In genomic region chr12:55705802-55706402, GRCh38 we compare ENCODE assay signal across 8 cellular contexts. TPM values are rescaled to one million over a fixed set of nuclear protein-coding genes. Genes with fewer than 3 reads are reported as not detected.
DNase-seq lines count a peak whose midpoint lies in the region; ATAC-seq and TF ChIP-seq lines count a peak whose summit lies in the region.

No MANE protein-coding gene starts in this region.

- H3K9me3 ChIP-seq in hepatocyte (ENCODE audit: low read depth) (no peaks in the 10 kb centered on the region), suprapubic skin (no peaks in the 10 kb centered on the region)

- peaks cover 20% of the 10 kb centered on the region for H3K27me3 Mint-ChIP-seq in activated CD4-positive, alpha-beta T cell treated with anti-CD3 and anti-CD28 coated beads for 36 hours
- H3K27me3 Mint-ChIP-seq in activated CD4-positive, alpha-beta T cell treated with anti-CD3 and anti-CD28 coated beads, Interleukin-2, amount 10 ng/mL, durations not matched to agents 7 days and 5 days: peaks cover 34% of the 10 kb centered on the region

- H3K4me1 Mint-ChIP-seq in activated CD4-positive, alpha-beta T cell treated with anti-CD3 and anti-CD28 coated beads for 36 hours: peaks cover 18% of the 10 kb centered on the region
- H3K4me1 Mint-ChIP-seq in activated CD4-positive, alpha-beta T cell treated with anti-CD3 and anti-CD28 coated beads, Interleukin-2, amount 10 ng/mL, durations not matched to agents 7 days and 5 days: peaks cover 20% of the 10 kb centered on the region

- 54% methylated on average over 5 of the region's 5 CpGs for WGBS in hepatocyte (ENCODE audit: low lambda C conversion rate, missing lambda C conversion rate)
- WGBS in suprapubic skin: 62% methylated on average over 5 of the region's 5 CpGs

- intact Hi-C loops in activated CD4-positive, alpha-beta T cell treated with anti-CD3 and anti-CD28 coated beads for 36 hours (cut with DNase I, micrococcal nuclease): no loop called here

- H3K27ac ChIP-seq in hepatocyte: no peak overlapping the region
- H3K27ac ChIP-seq in suprapubic skin: no peak overlapping the region

- no peak overlapping the region for H2AFZ ChIP-seq in hepatocyte

- TF ChIP-seq EP300 in suprapubic skin (IDR thresholded peaks at IDR 0.05): no peak

- peak; percentile 57 for DNase-seq in activated CD4-positive, alpha-beta T cell treated with anti-CD3 and anti-CD28 coated beads for 36 hours
- no peak for DNase-seq in activated CD4-positive, alpha-beta T cell treated with anti-CD3 and anti-CD28 coated beads, Interleukin-2, amount 10 ng/mL, durations not matched to agents 7 days and 5 days
- DNase-seq in SK-MEL-5 (ENCODE audit: low read depth, low spot score): peak; percentile 50
- no peak for DNase-seq in hepatocyte (ENCODE audit: low spot score)
- DNase-seq in suprapubic skin (ENCODE audit: low spot score in 2 of 2): no peak
- DNase-seq in AML-193 (lab: John Stamatoyannopoulos, UW): no peak

- CTCF ChIA-PET in activated CD4-positive, alpha-beta T cell treated with anti-CD3 and anti-CD28 coated beads for 36 hours (lab: Charles Lee): interaction anchor here (0.7 to 3.0 kb wide), 12 partner anchors 10 to 691 kb away, joined by 3 to 13 read pairs (median 4); partner anchors contain the start of gene BLOC1S1
- CTCF ChIA-PET in activated CD4-positive, alpha-beta T cell treated with anti-CD3 and anti-CD28 coated beads, Interleukin-2, amount 10 ng/mL, durations not matched to agents 7 days and 5 days (lab: Charles Lee): interaction anchor here (1.0 to 1.8 kb wide), 9 partner anchors 10 to 59 kb away, joined by 3 to 7 read pairs (median 3); partner anchors contain the start of gene BLOC1S1

- no peaks in the 10 kb centered on the region for H3K79me2 ChIP-seq in hepatocyte

- H4K20me1 ChIP-seq in hepatocyte (ENCODE audit: insufficient read depth, poor library complexity, severe bottlenecking): no peaks in the 10 kb centered on the region

- ATAC-seq in activated CD4-positive, alpha-beta T cell treated with anti-CD3 and anti-CD28 coated beads for 36 hours: peak; percentile 47
- ATAC-seq in GM18505 (IDR thresholded peaks at IDR 0.05; ENCODE audit: unreplicated experiment): no peak
- no peak for ATAC-seq in GM18861 (IDR thresholded peaks at IDR 0.05; ENCODE audit: unreplicated experiment)

- in situ Hi-C loops in SK-MEL-5 (cut with HindIII; ENCODE audit: low pct_unique_long_range_greater_than_20kb, low sequenced_read_pairs): no loop called here

- H3K36me3 ChIP-seq in hepatocyte (replicated peaks; ENCODE audit: insufficient read depth, low read depth): no peaks in the 10 kb centered on the region
- H3K36me3 ChIP-seq in suprapubic skin: no peaks in the 10 kb centered on the region

- H3K4me2 ChIP-seq in hepatocyte: peak overlapping the region; percentile 98

- peaks cover 50% of the 10 kb centered on the region for H3K27me3 ChIP-seq in hepatocyte
- H3K27me3 ChIP-seq in suprapubic skin: peaks cover 12% of the 10 kb centered on the region

- H3K4me1 ChIP-seq in hepatocyte (ENCODE audit: insufficient read depth) (no peaks in the 10 kb centered on the region), suprapubic skin (peaks cover 22% of the 10 kb centered on the region)

- no peaks in the 10 kb centered on the region for H3K36me3 Mint-ChIP-seq in activated CD4-positive, alpha-beta T cell treated with anti-CD3 and anti-CD28 coated beads for 36 hours (ENCODE audit: low read depth)
- H3K36me3 Mint-ChIP-seq in activated CD4-positive, alpha-beta T cell treated with anti-CD3 and anti-CD28 coated beads, Interleukin-2, amount 10 ng/mL, durations not matched to agents 7 days and 5 days (ENCODE audit: low read depth): no peaks in the 10 kb centered on the region

- H3K4me3 Mint-ChIP-seq in activated CD4-positive, alpha-beta T cell treated with anti-CD3 and anti-CD28 coated beads for 36 hours: no peak overlapping the region
- no peak overlapping the region for H3K4me3 Mint-ChIP-seq in activated CD4-positive, alpha-beta T cell treated with anti-CD3 and anti-CD28 coated beads, Interleukin-2, amount 10 ng/mL, durations not matched to agents 7 days and 5 days

- H3K9me2 ChIP-seq in hepatocyte (replicated peaks; ENCODE audit: insufficient read depth): no peaks in the 10 kb centered on the region

- H3K4me3 ChIP-seq in hepatocyte (no peak overlapping the region), suprapubic skin (peak overlapping the region; percentile 63)

- no peaks in the 10 kb centered on the region for H3K9me3 Mint-ChIP-seq in activated CD4-positive, alpha-beta T cell treated with anti-CD3 and anti-CD28 coated beads for 36 hours (ENCODE audit: low read depth)
- H3K9me3 Mint-ChIP-seq in activated CD4-positive, alpha-beta T cell treated with anti-CD3 and anti-CD28 coated beads, Interleukin-2, amount 10 ng/mL, durations not matched to agents 7 days and 5 days: no peaks in the 10 kb centered on the region

- H3K27ac Mint-ChIP-seq in activated CD4-positive, alpha-beta T cell treated with anti-CD3 and anti-CD28 coated beads for 36 hours: no peak overlapping the region
- no peak overlapping the region for H3K27ac Mint-ChIP-seq in activated CD4-positive, alpha-beta T cell treated with anti-CD3 and anti-CD28 coated beads, Interleukin-2, amount 10 ng/mL, durations not matched to agents 7 days and 5 days

- TF ChIP-seq CTCF in hepatocyte (IDR thresholded peaks at IDR 0.05; ENCODE audit: poor library complexity) (peak; percentile 29), suprapubic skin (IDR thresholded peaks at IDR 0.05) (peak in 1 of 2 donors; percentile 18)

- TF ChIP-seq POLR2A in suprapubic skin (IDR thresholded peaks at IDR 0.05): no peak
- no peak for TF ChIP-seq POLR2A in GM18505 (IDR thresholded peaks at IDR 0.05; ENCODE audit: borderline replicate concordance, extremely low read depth, insufficient read depth, insufficient read length)

- POLR2A ChIA-PET in activated CD4-positive, alpha-beta T cell treated with anti-CD3 and anti-CD28 coated beads for 36 hours (lab: Charles Lee): interaction anchor here (0.6 kb wide), 1 partner anchor 398 kb away, joined by 3 read pairs; the partner anchor contains the start of gene PA2G4
- POLR2A ChIA-PET in activated CD4-positive, alpha-beta T cell treated with anti-CD3 and anti-CD28 coated beads, Interleukin-2, amount 10 ng/mL, durations not matched to agents 7 days and 5 days (lab: Charles Lee): interaction anchor here (0.9 kb wide), 1 partner anchor 10 kb away, joined by 5 read pairs; the partner anchor contains the start of gene BLOC1S1

RNA-seq across cellular contexts. Expression of gene ITGA7, which starts 1.8 kb away (rescaled TPM):
- 1 to 10 TPM; 5.5 to 5.6 TPM for total RNA-seq in activated CD4-positive, alpha-beta T cell treated with anti-CD3 and anti-CD28 coated beads for 36 hours
- 1 to 10 TPM; 3.1 TPM for total RNA-seq in activated CD4-positive, alpha-beta T cell treated with anti-CD3 and anti-CD28 coated beads, Interleukin-2, amount 10 ng/mL, durations not matched to agents 7 days and 5 days
- 60.5 and 65.4 TPM in 2 replicates for total RNA-seq in SK-MEL-5 (2014; rRNA removed; shearing (Covaris generic))
- 73.5 and 89.6 TPM in 2 replicates for polyA plus RNA-seq in SK-MEL-5 (2015; cell fraction: cytosol; rRNA removed)
- polyA plus RNA-seq in SK-MEL-5 (2015; cell fraction: nucleus; rRNA removed): 467 and 501 TPM in 2 replicates
- total RNA-seq in hepatocyte (13.0 and 15.2 TPM in 2 replicates), suprapubic skin (10 to 100 TPM in 3 of 4 donors, 1 to 10 TPM in 1; 9.5 to 20.6 (median 15.8) TPM)
- 18.9 and 22.8 TPM in 2 replicates for polyA plus RNA-seq in hepatocyte

RNA-seq across cellular contexts. Expression of gene BLOC1S1, which starts 9.9 kb away (rescaled TPM):
- total RNA-seq in activated CD4-positive, alpha-beta T cell treated with anti-CD3 and anti-CD28 coated beads for 36 hours: 100 to 1,000 TPM; 107 to 115 TPM
- 100 to 1,000 TPM; 164 to 181 TPM for total RNA-seq in activated CD4-positive, alpha-beta T cell treated with anti-CD3 and anti-CD28 coated beads, Interleukin-2, amount 10 ng/mL, durations not matched to agents 7 days and 5 days
- 119 and 124 TPM in 2 replicates for total RNA-seq in SK-MEL-5 (2014; rRNA removed; shearing (Covaris generic))
- 108 and 157 TPM in 2 replicates for polyA plus RNA-seq in SK-MEL-5 (2015; cell fraction: cytosol; rRNA removed)
- 23.9 and 34.8 TPM in 2 replicates for polyA plus RNA-seq in SK-MEL-5 (2015; cell fraction: nucleus; rRNA removed)
- 159 and 177 TPM in 2 replicates for total RNA-seq in hepatocyte
- polyA plus RNA-seq in hepatocyte: 227 and 236 TPM in 2 replicates
- 100 to 1,000 TPM in 3 of 4 donors, 10 to 100 TPM in 1; 92.7 to 166 (median 139) TPM for total RNA-seq in suprapubic skin

RNA-seq across cellular contexts. Expression of gene RDH5, which starts 14.3 kb away (rescaled TPM):
- 10 to 100 TPM in 1 of 2 experiments, 1 to 10 TPM in 1; 9.6 to 12.2 TPM for total RNA-seq in activated CD4-positive, alpha-beta T cell treated with anti-CD3 and anti-CD28 coated beads for 36 hours
- 10 to 100 TPM; 23.3 to 25.8 TPM for total RNA-seq in activated CD4-positive, alpha-beta T cell treated with anti-CD3 and anti-CD28 coated beads, Interleukin-2, amount 10 ng/mL, durations not matched to agents 7 days and 5 days
- total RNA-seq in SK-MEL-5 (2014; rRNA removed; shearing (Covaris generic)): 2.3 and 3.0 TPM in 2 replicates
- 2.0 and 3.1 TPM in 2 replicates for polyA plus RNA-seq in SK-MEL-5 (2015; cell fraction: cytosol; rRNA removed)
- polyA plus RNA-seq in SK-MEL-5 (2015; cell fraction: nucleus; rRNA removed): 9.0 and 16.1 TPM in 2 replicates
- total RNA-seq in hepatocyte: 36.2 and 48.7 TPM in 2 replicates
- polyA plus RNA-seq in hepatocyte: 38.0 and 43.7 TPM in 2 replicates
- total RNA-seq in suprapubic skin: 10 to 100 TPM in 2 of 4 donors, 1 to 10 TPM in 2; 5.7 to 15.3 (median 9.5) TPM

RNA-seq across cellular contexts. Expression of gene CD63, which starts 22.9 kb away (rescaled TPM):
- 100 to 1,000 TPM; 113 to 122 TPM for total RNA-seq in activated CD4-positive, alpha-beta T cell treated with anti-CD3 and anti-CD28 coated beads for 36 hours
- 100 to 1,000 TPM; 108 to 116 TPM for total RNA-seq in activated CD4-positive, alpha-beta T cell treated with anti-CD3 and anti-CD28 coated beads, Interleukin-2, amount 10 ng/mL, durations not matched to agents 7 days and 5 days
- total RNA-seq in SK-MEL-5 (2014; rRNA removed; shearing (Covaris generic)): 3,613 and 3,895 TPM in 2 replicates
- polyA plus RNA-seq in SK-MEL-5 (2015; cell fraction: cytosol; rRNA removed): 1,619 and 2,096 TPM in 2 replicates
- polyA plus RNA-seq in SK-MEL-5 (2015; cell fraction: nucleus; rRNA removed): 162 and 229 TPM in 2 replicates
- total RNA-seq in hepatocyte (1,401 and 1,504 TPM in 2 replicates), suprapubic skin (100 to 1,000 TPM; 176 to 303 (median 193) TPM)
- 2,624 and 2,749 TPM in 2 replicates for polyA plus RNA-seq in hepatocyte

RNA-seq across cellular contexts. Expression of gene GDF11, which starts 37.0 kb away (rescaled TPM):
- total RNA-seq in activated CD4-positive, alpha-beta T cell treated with anti-CD3 and anti-CD28 coated beads for 36 hours: 1 to 10 TPM; 7.5 to 9.5 TPM
- 10 to 100 TPM in 1 of 2 experiments, 1 to 10 TPM in 1; 9.7 to 10.4 TPM for total RNA-seq in activated CD4-positive, alpha-beta T cell treated with anti-CD3 and anti-CD28 coated beads, Interleukin-2, amount 10 ng/mL, durations not matched to agents 7 days and 5 days
- total RNA-seq in SK-MEL-5 (2014; rRNA removed; shearing (Covaris generic)): 12.1 and 15.0 TPM in 2 replicates
- polyA plus RNA-seq in SK-MEL-5 (2015; cell fraction: cytosol; rRNA removed): 42.6 and 73.7 TPM in 2 replicates
- polyA plus RNA-seq in SK-MEL-5 (2015; cell fraction: nucleus; rRNA removed): 12.4 and 13.1 TPM in 2 replicates
- total RNA-seq in hepatocyte: 7.9 and 10.8 TPM in 2 replicates
- 3.7 and 4.1 TPM in 2 replicates for polyA plus RNA-seq in hepatocyte
- 1 to 10 TPM in 3 of 4 donors, under 1 TPM in 1; 0.68 to 3.8 (median 2.0) TPM for total RNA-seq in suprapubic skin

Comparison
In these comparisons a context has a peak if more than half of its experiments do, and no peak if none do; other contexts are left out.
1. DNase-seq: peak in activated CD4-positive, alpha-beta T cell treated with anti-CD3 and anti-CD28 coated beads for 36 hours (single experiment) and SK-MEL-5 (single experiment); none in activated CD4-positive, alpha-beta T cell treated with anti-CD3 and anti-CD28 coated beads, Interleukin-2, amount 10 ng/mL, durations not matched to agents 7 days and 5 days (single experiment), hepatocyte (single experiment), suprapubic skin (0 of 2) and AML-193 (0 of 2).